Comparison of ENCODE assay signal across 20 cellular contexts in the genomic region with DNA sequence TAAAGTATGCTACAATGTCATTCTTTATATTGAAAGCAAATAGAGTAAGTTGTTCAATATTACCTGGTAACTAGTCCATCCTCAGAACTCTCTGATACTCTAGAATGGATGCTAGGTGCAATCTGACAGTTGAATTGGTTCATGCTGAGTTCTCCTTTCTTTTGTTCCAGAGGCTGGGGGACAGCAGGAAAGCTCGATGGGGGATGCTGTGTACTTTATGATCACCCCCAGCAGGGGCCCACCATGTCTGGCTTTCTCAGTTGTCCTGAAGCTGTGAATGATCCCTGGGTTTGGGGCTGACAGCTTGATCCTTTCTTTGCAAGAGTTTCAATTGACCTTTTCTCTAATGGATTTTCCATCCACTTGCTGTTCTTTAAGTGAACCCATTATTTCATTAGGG. TPM values are rescaled to one million over a fixed set of nuclear protein-coding genes. Genes with fewer than 3 reads are reported as not detected.
DNase-seq lines count a peak whose midpoint lies in the region; ATAC-seq, FAIRE-seq and TF ChIP-seq lines count a peak whose summit lies in the region.
"Had no signal": no experiment of that assay in that cellular context is flagged by ENCODE, and none has a peak within 500 bp of the region (broad histone marks: within the 10 kb centered on the region; RNA-seq: fewer than 3 reads in every experiment).

No MANE protein-coding gene starts in this region.

- DNase-seq in NCI-H1417 (lab: John Stamatoyannopoulos, UW): peak in 2 of 3 experiments; percentile 26 to 67
- DNase-seq in NCI-H1417 treated with DMSO at 0.1 percent for 48 hours (lab: John Stamatoyannopoulos, UW): no peak
- DNase-seq in NCI-H146 (lab: John Stamatoyannopoulos, UW): peak; percentile 86
- DNase-seq in neural progenitor cell (ENCODE audit: low spot score): peak; percentile 33
- no peak for DNase-seq in stimulated activated naive B cell treated with anti-CD40 and anti-IgM and Interleukin-4, amounts not matched to agents 10 μg/mL and 1 μg/mL and 100 μg/mL, for 72 hours
- DNase-seq in trophoblast cell: no peak
- DNase-seq in frontal cortex (ENCODE audit: low spot score in 2 of 2): no peak
- DNase-seq: Caco-2; CD8-positive, alpha-beta T cell; DND-41; GF-D8 had no signal

- H3K4me1 Mint-ChIP-seq in neural progenitor cell: peaks cover 18% of the 10 kb centered on the region
- no peaks in the 10 kb centered on the region for H3K4me1 Mint-ChIP-seq in stimulated activated naive B cell treated with anti-CD40 and anti-IgM and Interleukin-4, amounts not matched to agents 10 μg/mL and 1 μg/mL and 100 μg/mL, for 72 hours
- H3K4me1 Mint-ChIP-seq: CD14-positive monocyte, IgD-negative memory B cell had no signal

- H4K8ac ChIP-seq in trophoblast cell (ENCODE audit: low read depth, low read length): no peak overlapping the region

- no peaks in the 10 kb centered on the region for H3K79me1 ChIP-seq in trophoblast cell (ENCODE audit: low read length)

- no peak overlapping the region for H4K12ac ChIP-seq in trophoblast cell (ENCODE audit: low read depth, low read length)

- H4K91ac ChIP-seq in trophoblast cell (ENCODE audit: low read depth, low read length): no peak overlapping the region

- H3F3A ChIP-seq in neural progenitor cell (ENCODE audit: low read depth): peaks cover 6% of the 10 kb centered on the region

- H2AFZ ChIP-seq in neural progenitor cell (replicated peaks) (no peak overlapping the region), trophoblast cell (ENCODE audit: insufficient read depth, low read length, poor library complexity) (no peak overlapping the region)

- no peaks in the 10 kb centered on the region for H4K20me1 ChIP-seq in neural progenitor cell (ENCODE audit: low read depth)

- no peak for ATAC-seq in stimulated activated naive B cell treated with anti-CD40 and anti-IgM and Interleukin-4, amounts not matched to agents 10 μg/mL and 1 μg/mL and 100 μg/mL, for 72 hours (replicated peaks)
- ATAC-seq: CD8-positive, alpha-beta T cell; HCT116 had no signal

- H2BK12ac ChIP-seq in trophoblast cell (ENCODE audit: low read length): no peak overlapping the region

- H3K4me1 ChIP-seq in endocrine pancreas (ENCODE audit: control insufficient read depth, insufficient read depth, low read length) (peaks cover 20% of the 10 kb centered on the region), neural progenitor cell (peaks cover 4% of the 10 kb centered on the region), trophoblast cell (ENCODE audit: control insufficient read depth in 1 of 2, insufficient read depth in 2 of 2, low read length in 2 of 2) (peaks cover 0 to 2% of the 10 kb centered on the region in 2 experiments)

- H3K4me2 ChIP-seq in neural progenitor cell: peak overlapping the region; percentile 19
- no peak overlapping the region for H3K4me2 ChIP-seq in trophoblast cell (ENCODE audit: low read length)

- H2BK120ac ChIP-seq in trophoblast cell (ENCODE audit: insufficient read depth, low read length, poor library complexity): no peak overlapping the region

- no peak overlapping the region for H2AK5ac ChIP-seq in trophoblast cell (ENCODE audit: low read length)

- no peaks in the 10 kb centered on the region for H3K9me3 Mint-ChIP-seq in neural progenitor cell
- H3K9me3 Mint-ChIP-seq in stimulated activated naive B cell treated with anti-CD40 and anti-IgM and Interleukin-4, amounts not matched to agents 10 μg/mL and 1 μg/mL and 100 μg/mL, for 72 hours: peaks cover 0 to 2% of the 10 kb centered on the region in 2 donors
- H3K9me3 Mint-ChIP-seq: CD8-positive, alpha-beta T cell; IgD-negative memory B cell had no signal

- WGBS in trophoblast cell (ENCODE audit: extremely low coverage, insufficient coverage, insufficient read length): no CpG with 5 or more reads among the region's 1 CpG

- no peak overlapping the region for H3K23ac ChIP-seq in trophoblast cell (ENCODE audit: low read length)

- no peak overlapping the region for H3K4ac ChIP-seq in trophoblast cell (ENCODE audit: low read depth, low read length)

- H3K27ac Mint-ChIP-seq in neural progenitor cell: no peak overlapping the region
- H3K27ac Mint-ChIP-seq in stimulated activated naive B cell treated with anti-CD40 and anti-IgM and Interleukin-4, amounts not matched to agents 10 μg/mL and 1 μg/mL and 100 μg/mL, for 72 hours: no peak overlapping the region
- H3K27ac Mint-ChIP-seq: CD14-positive monocyte; CD8-positive, alpha-beta T cell; IgD-negative memory B cell had no signal

- no peaks in the 10 kb centered on the region for H3K27me3 Mint-ChIP-seq in neural progenitor cell (ENCODE audit: insufficient read depth, low read depth)
- H3K27me3 Mint-ChIP-seq in stimulated activated naive B cell treated with anti-CD40 and anti-IgM and Interleukin-4, amounts not matched to agents 10 μg/mL and 1 μg/mL and 100 μg/mL, for 72 hours: peaks cover 0 to 5% of the 10 kb centered on the region in 2 donors
- H3K27me3 Mint-ChIP-seq: IgD-negative memory B cell had no signal

- no peak overlapping the region for H3K14ac ChIP-seq in trophoblast cell (ENCODE audit: low read length)

- H3K36me3 Mint-ChIP-seq in neural progenitor cell: no peaks in the 10 kb centered on the region
- no peaks in the 10 kb centered on the region for H3K36me3 Mint-ChIP-seq in stimulated activated naive B cell treated with anti-CD40 and anti-IgM and Interleukin-4, amounts not matched to agents 10 μg/mL and 1 μg/mL and 100 μg/mL, for 72 hours
- H3K36me3 Mint-ChIP-seq: CD14-positive monocyte; CD8-positive, alpha-beta T cell had no signal

- H3K27me3 ChIP-seq in endocrine pancreas (ENCODE audit: control insufficient read depth, insufficient read depth, low read length): no peaks in the 10 kb centered on the region
- H3K27me3 ChIP-seq in neural progenitor cell: no peaks in the 10 kb centered on the region
- H3K27me3 ChIP-seq in trophoblast cell (ENCODE audit: insufficient read depth, low read length): no peaks in the 10 kb centered on the region

- H3K4me3 ChIP-seq in endocrine pancreas (ENCODE audit: control insufficient read depth, insufficient read depth, low read length): peak overlapping the region; percentile 7
- H3K4me3 ChIP-seq in neural progenitor cell: no peak overlapping the region
- H3K4me3 ChIP-seq in trophoblast cell (ENCODE audit: low read depth, low read length): no peak overlapping the region

- no peaks in the 10 kb centered on the region for H3K79me2 ChIP-seq in neural progenitor cell (ENCODE audit: low read depth)
- no peaks in the 10 kb centered on the region for H3K79me2 ChIP-seq in trophoblast cell (ENCODE audit: control insufficient read depth, insufficient read depth, low read length, poor library complexity)

- H2BK5ac ChIP-seq in trophoblast cell (ENCODE audit: low read depth, low read length, poor library complexity): no peak overlapping the region

- H3K27ac ChIP-seq in neural progenitor cell (no peak overlapping the region), trophoblast cell (ENCODE audit: low read depth, low read length) (no peak overlapping the region)
- H3K27ac ChIP-seq: 22Rv1 had no signal

- H3K18ac ChIP-seq in trophoblast cell (ENCODE audit: low read length): no peak overlapping the region

- no peak for TF ChIP-seq CTCF in neural progenitor cell (IDR thresholded peaks at IDR 0.05)

- H3K36me3 ChIP-seq in endocrine pancreas (ENCODE audit: control insufficient read depth, insufficient read depth, low read length): no peaks in the 10 kb centered on the region
- no peaks in the 10 kb centered on the region for H3K36me3 ChIP-seq in neural progenitor cell
- no peaks in the 10 kb centered on the region for H3K36me3 ChIP-seq in trophoblast cell (ENCODE audit: control insufficient read depth in 1 of 2, insufficient read depth in 2 of 2, low read length in 2 of 2)

- H3K4me3 Mint-ChIP-seq in neural progenitor cell: no peak overlapping the region
- H3K4me3 Mint-ChIP-seq in stimulated activated naive B cell treated with anti-CD40 and anti-IgM and Interleukin-4, amounts not matched to agents 10 μg/mL and 1 μg/mL and 100 μg/mL, for 72 hours: no peak overlapping the region
- H3K4me3 Mint-ChIP-seq: CD14-positive monocyte; CD8-positive, alpha-beta T cell; IgD-negative memory B cell had no signal

- H3K9me3 ChIP-seq in endocrine pancreas (ENCODE audit: control insufficient read depth, low read length): no peaks in the 10 kb centered on the region
- H3K9me3 ChIP-seq in neural progenitor cell (ENCODE audit: low read depth): no peaks in the 10 kb centered on the region
- no peaks in the 10 kb centered on the region for H3K9me3 ChIP-seq in trophoblast cell (ENCODE audit: insufficient read depth, low read depth, low read length)
- H3K9me3 ChIP-seq: Caco-2 had no signal

- no peak overlapping the region for H3K9ac ChIP-seq in endocrine pancreas (ENCODE audit: control insufficient read depth, insufficient read depth, low read length)
- H3K9ac ChIP-seq in neural progenitor cell: no peak overlapping the region
- no peak overlapping the region for H3K9ac ChIP-seq in trophoblast cell (ENCODE audit: low read length)

- FAIRE-seq in frontal cortex (lab: Jason Lieb, UNC): no peak
- FAIRE-seq: GM19239, H54 had no signal

RNA-seq across cellular contexts. Expression of gene FMN2, which starts 22.5 kb away (rescaled TPM):
- total RNA-seq in neural progenitor cell (ENCODE audit: low replicate concordance) (1.7 TPM in 2 replicates), frontal cortex (60.7 TPM)
- polyA plus RNA-seq in trophoblast cell (2013): 1.2 and 1.3 TPM in 2 replicates
- total RNA-seq: A673; Caco-2; CD8-positive, alpha-beta T cell; HT-29 had no signal
- polyA plus RNA-seq: CD14-positive monocyte, IgD-negative memory B cell had no signal

Comparison
In these comparisons a context has a peak if more than half of its experiments do, and no peak if none do; other contexts are left out.
1. DNase-seq: peak in NCI-H1417 (2 of 3), NCI-H146 (single experiment) and neural progenitor cell (single experiment); none in NCI-H1417 treated with DMSO at 0.1 percent for 48 hours (single experiment), stimulated activated naive B cell treated with anti-CD40 and anti-IgM and Interleukin-4, amounts not matched to agents 10 μg/mL and 1 μg/mL and 100 μg/mL, for 72 hours (single experiment), trophoblast cell (0 of 2) and frontal cortex (0 of 2).
2. RNA of gene FMN2, which starts 22.5 kb away (total RNA-seq): 60.7 TPM in frontal cortex (single experiment); 1.7 TPM in neural progenitor cell; every median in the first group is over 10 times any median in the second.